Comparison of ENCODE assay signal across 17 cellular contexts in the genomic region with DNA sequence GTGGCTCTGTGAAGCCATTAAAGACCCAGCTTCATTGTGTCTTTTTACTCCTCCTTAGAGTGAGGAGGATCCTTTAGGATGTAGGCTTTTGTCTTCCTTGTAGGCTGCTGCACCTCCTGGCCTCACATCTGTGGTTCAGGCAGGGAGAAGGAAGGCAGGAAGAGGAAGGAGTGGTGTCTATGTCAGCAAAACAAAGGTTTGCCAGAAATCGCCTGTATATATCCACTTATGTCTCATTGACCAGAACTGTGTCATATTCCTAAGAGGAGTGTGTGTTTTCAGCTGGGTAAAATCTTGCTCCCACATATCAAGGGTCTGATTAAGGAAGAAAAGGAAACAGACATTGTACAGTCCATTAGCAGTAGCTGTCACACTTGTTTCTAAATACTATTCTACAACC.
DNase-seq lines count a peak whose midpoint lies in the region; TF ChIP-seq lines count a peak whose summit lies in the region.
"Had no signal": no experiment of that assay in that cellular context is flagged by ENCODE, and none has a peak within 500 bp of the region (broad histone marks: within the 10 kb centered on the region; RNA-seq: fewer than 3 reads in every experiment).

No MANE protein-coding gene starts in this region.

- 11 to 24% (median 13%) methylated on average over 1 of the region's 1 CpG for WGBS in spleen, 5 donors
- WGBS in thyroid gland, 2 donors, result 52 to 64% methylated on average over 1 of the region's 1 CpG

- no peak for DNase-seq in T-helper 1 cell
- peak; percentile 50 for DNase-seq in NB4 (ENCODE audit: low read depth)
- DNase-seq in dermis blood vessel endothelial cell, result peak; percentile 19
- no peak for DNase-seq in neural crest cell (ENCODE audit: low read depth, low spot score)
- no peak for DNase-seq in SIG-M5 treated with dmso at 0.1 percent for 504 hours (lab: John Stamatoyannopoulos, UW; ENCODE audit: unreplicated experiment)
- no peak for DNase-seq in spleen
- DNase-seq in thyroid gland, result no peak
- DNase-seq: activated CD4-positive, alpha-beta T cell treated with anti-CD3 and anti-CD28 coated beads for 4 hours; amniotic stem cell; colonic mucosa; left colon; NCI-H187; T-helper 2 cell; testis had no signal

- H3K4me1 ChIP-seq in spleen (peaks cover 21 to 55% (median 40%) of the 10 kb centered on the region in 6 donors), thyroid gland (peaks cover 23 to 27% of the 10 kb centered on the region in 2 donors)

- H3K36me3 ChIP-seq in spleen, result no peaks in the 10 kb centered on the region
- no peaks in the 10 kb centered on the region for H3K36me3 ChIP-seq in thyroid gland
- H3K36me3 ChIP-seq: colonic mucosa had no signal

- peaks cover 24% of the 10 kb centered on the region for H3K36me3 Mint-ChIP-seq in T-helper 1 cell treated with Interleukin-12 subunit alpha and Interleukin-12 subunit beta and Interleukin-4 antibody, amounts not matched to agents 30 μg/mL and 1 μg/mL, for 36 hours (ENCODE audit: low read depth)
- peaks cover 6% of the 10 kb centered on the region for H3K36me3 Mint-ChIP-seq in neural crest cell (ENCODE audit: low read depth)

- no peak overlapping the region for H3K4me3 Mint-ChIP-seq in T-helper 1 cell treated with Interleukin-12 subunit alpha and Interleukin-12 subunit beta and Interleukin-4 antibody, amounts not matched to agents 30 μg/mL and 1 μg/mL, for 36 hours
- H3K4me3 Mint-ChIP-seq in neural crest cell, result no peak overlapping the region
- H3K4me3 Mint-ChIP-seq: activated T-helper 1 cell treated with anti-CD3 and anti-CD28 coated beads, Interleukin-12 subunit alpha, Interleukin-12 subunit beta, Interleukin-2, Interleukin-4 antibody, amounts not matched to agents 30 ng/mL and 10 ng/mL and 1 ng/mL, durations not matched to agents 14 hours and 24 hours and 36 hours had no signal

- peak overlapping the region; percentile 16 for H3K27ac Mint-ChIP-seq in T-helper 1 cell treated with Interleukin-12 subunit alpha and Interleukin-12 subunit beta and Interleukin-4 antibody, amounts not matched to agents 30 μg/mL and 1 μg/mL, for 36 hours
- H3K27ac Mint-ChIP-seq in neural crest cell (ENCODE audit: unreplicated experiment), result peak overlapping the region; percentile 36
- H3K27ac Mint-ChIP-seq: activated T-helper 1 cell treated with anti-CD3 and anti-CD28 coated beads, Interleukin-12 subunit alpha, Interleukin-12 subunit beta, Interleukin-2, Interleukin-4 antibody, amounts not matched to agents 30 ng/mL and 10 ng/mL and 1 ng/mL, durations not matched to agents 14 hours and 24 hours and 36 hours had no signal

- H3K4me3 ChIP-seq in NB4 (ENCODE audit: low read depth, low read length) (no peak overlapping the region), spleen (no peak overlapping the region), thyroid gland (replicated peaks in 1 of 3) (no peak overlapping the region)
- H3K4me3 ChIP-seq: colonic mucosa, testis had no signal

- H3K27me3 Mint-ChIP-seq in T-helper 1 cell treated with Interleukin-12 subunit alpha and Interleukin-12 subunit beta and Interleukin-4 antibody, amounts not matched to agents 30 μg/mL and 1 μg/mL, for 36 hours (ENCODE audit: low read depth), result no peaks in the 10 kb centered on the region
- H3K27me3 Mint-ChIP-seq in neural crest cell (ENCODE audit: low read depth), result no peaks in the 10 kb centered on the region

- TF ChIP-seq CTCF in NB4 (IDR thresholded peaks at IDR 0.05; ENCODE audit: low read depth, low read length) (no peak), neural crest cell (conservative IDR thresholded peaks at IDR 0.05) (no peak), spleen (IDR thresholded peaks at IDR 0.05 in 8 of 11, conservative IDR thresholded peaks at IDR 0.05 in 3 of 11) (no peak), thyroid gland (IDR thresholded peaks at IDR 0.05) (no peak)

- intact Hi-C loops in spleen (cut with DNase I; ENCODE audit: low total_unique reads) (no loop called here), thyroid gland (cut with DNase I) (no loop called here)

- no peaks in the 10 kb centered on the region for H3K9me3 ChIP-seq in spleen
- no peaks in the 10 kb centered on the region for H3K9me3 ChIP-seq in thyroid gland
- H3K9me3 ChIP-seq: colonic mucosa, testis had no signal

- peaks cover 51% of the 10 kb centered on the region for H3K4me1 Mint-ChIP-seq in T-helper 1 cell treated with Interleukin-12 subunit alpha and Interleukin-12 subunit beta and Interleukin-4 antibody, amounts not matched to agents 30 μg/mL and 1 μg/mL, for 36 hours (ENCODE audit: low read depth)
- peaks cover 20% of the 10 kb centered on the region for H3K4me1 Mint-ChIP-seq in neural crest cell

- TF ChIP-seq POLR2A in NB4 (IDR thresholded peaks at IDR 0.05; ENCODE audit: extremely low read depth, insufficient read length), result no peak
- no peak for TF ChIP-seq POLR2A in spleen (IDR thresholded peaks at IDR 0.05)
- no peak for TF ChIP-seq POLR2A in thyroid gland (IDR thresholded peaks at IDR 0.05)

- H3K9me3 Mint-ChIP-seq in T-helper 1 cell treated with Interleukin-12 subunit alpha and Interleukin-12 subunit beta and Interleukin-4 antibody, amounts not matched to agents 30 μg/mL and 1 μg/mL, for 36 hours, result peaks cover 17% of the 10 kb centered on the region
- peaks cover 10% of the 10 kb centered on the region for H3K9me3 Mint-ChIP-seq in neural crest cell

- no peaks in the 10 kb centered on the region for H3K27me3 ChIP-seq in spleen (replicated peaks in 1 of 7)
- no peaks in the 10 kb centered on the region for H3K27me3 ChIP-seq in thyroid gland
- H3K27me3 ChIP-seq: colonic mucosa, testis had no signal

- H3K27ac ChIP-seq in spleen (peak overlapping the region in 2 of 8 donors; percentile 0 to 19), thyroid gland (no peak overlapping the region)
- H3K27ac ChIP-seq: colonic mucosa, HL-60, testis had no signal

Comparison
In these comparisons a context has a peak if more than half of its experiments do, and no peak if none do; other contexts are left out.
1. DNase-seq: peak in NB4 (single experiment) and dermis blood vessel endothelial cell (single experiment); none in T-helper 1 cell (0 of 5), neural crest cell (single experiment), SIG-M5 treated with dmso at 0.1 percent for 504 hours (single experiment), spleen (single experiment) and thyroid gland (0 of 2).